In the genomic region with DNA sequence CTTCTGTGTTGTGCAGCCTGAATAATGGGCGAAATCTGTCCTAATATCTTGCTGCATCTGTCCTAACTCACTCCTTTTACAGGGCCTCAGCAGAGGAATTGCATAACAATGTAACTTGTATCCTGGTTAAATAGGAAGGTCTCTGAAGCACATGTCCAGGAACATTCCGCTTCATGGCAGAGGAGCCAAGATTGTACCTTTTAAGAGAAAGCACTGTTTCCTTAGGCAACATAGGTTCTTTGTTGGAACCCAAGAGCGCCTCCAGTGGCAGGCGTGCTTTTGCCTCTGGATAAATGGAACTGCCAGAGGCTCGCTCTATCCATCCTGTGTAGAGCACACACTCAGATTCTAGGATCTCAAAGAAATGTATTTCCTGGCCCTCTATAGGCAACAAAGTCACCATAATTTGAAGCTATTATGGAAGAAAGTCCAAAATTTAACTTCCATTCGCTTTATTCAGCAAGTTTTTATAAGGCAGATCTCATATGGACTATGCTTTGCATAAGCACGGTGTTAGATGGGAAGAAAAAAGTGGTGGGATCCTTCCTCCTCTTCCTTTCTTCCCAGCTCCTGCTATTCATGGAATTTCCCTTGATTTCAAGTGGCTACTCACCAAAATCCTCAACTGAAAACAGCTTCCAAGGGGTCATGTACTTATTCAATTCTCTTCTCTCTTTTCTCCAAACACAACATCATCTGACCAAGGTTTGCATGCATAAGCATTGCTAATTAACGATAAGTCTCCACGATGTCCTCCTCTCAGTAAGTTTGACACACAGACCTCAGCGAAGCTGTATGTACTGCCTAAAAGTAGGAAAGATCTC, we compare ENCODE assay signal across 8 cellular contexts. TPM values are rescaled to one million over a fixed set of nuclear protein-coding genes. Genes with fewer than 3 reads are reported as not detected.
DNase-seq lines count a peak whose midpoint lies in the region; ATAC-seq, FAIRE-seq and TF ChIP-seq lines count a peak whose summit lies in the region.

A gene with protein sequence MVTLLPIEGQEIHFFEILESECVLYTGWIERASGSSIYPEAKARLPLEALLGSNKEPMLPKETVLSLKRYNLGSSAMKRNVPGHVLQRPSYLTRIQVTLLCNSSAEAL (minus strand): TSS at position 696 of the 824 bp plus-strand sequence. CDS start 293 bp downstream, at position 403.

- H4K20me1 ChIP-seq in hepatocyte (ENCODE audit: insufficient read depth, poor library complexity, severe bottlenecking), result no peaks in the 10 kb centered on the region

- no peaks in the 10 kb centered on the region for H3K27me3 ChIP-seq in WERI-Rb-1 (ENCODE audit: insufficient read depth, low read depth, severe bottlenecking)
- no peaks in the 10 kb centered on the region for H3K27me3 ChIP-seq in hepatocyte
- no peaks in the 10 kb centered on the region for H3K27me3 ChIP-seq in testis

- H3K36me3 ChIP-seq in WERI-Rb-1 (no peaks in the 10 kb centered on the region), hepatocyte (replicated peaks; ENCODE audit: insufficient read depth, low read depth) (no peaks in the 10 kb centered on the region), testis (ENCODE audit: low read depth, missing control alignments) (no peaks in the 10 kb centered on the region)

- no peak within 1 kb of the TSS for H3K4me3 ChIP-seq in WERI-Rb-1 (ENCODE audit: low read depth, low read length)
- no peak within 1 kb of the TSS for H3K4me3 ChIP-seq in hepatocyte
- H3K4me3 ChIP-seq in testis, result no peak within 1 kb of the TSS

- no peak within 1 kb of the TSS for H3K4me3 Mint-ChIP-seq in immature natural killer cell

- H3K27ac Mint-ChIP-seq in immature natural killer cell, result no peak within 1 kb of the TSS

- H3K79me2 ChIP-seq in hepatocyte, result no peaks in the 10 kb centered on the region

- H3K27ac ChIP-seq in WERI-Rb-1 (no peak within 1 kb of the TSS), hepatocyte (peak within 1 kb of the TSS; percentile 31), testis (peak within 1 kb of the TSS in 1 of 2 donors; percentile 54)

- H3K9me3 ChIP-seq in WERI-Rb-1 (ENCODE audit: severe bottlenecking) (no peaks in the 10 kb centered on the region), hepatocyte (ENCODE audit: low read depth) (no peaks in the 10 kb centered on the region), testis (no peaks in the 10 kb centered on the region)

- no peaks in the 10 kb centered on the region for H3K4me1 Mint-ChIP-seq in immature natural killer cell

- H3K4me2 ChIP-seq in hepatocyte, result no peak within 1 kb of the TSS

- TF ChIP-seq POLR2A in testis (IDR thresholded peaks at IDR 0.05), result no peak

- WGBS in hepatocyte (ENCODE audit: low lambda C conversion rate, missing lambda C conversion rate), result 70% methylated on average over 10 of the region's 10 CpGs
- 49 to 54% methylated on average over 10 of the region's 10 CpGs for WGBS in testis, 2 donors

- peaks cover 10% of the 10 kb centered on the region for H3K4me1 ChIP-seq in hepatocyte (ENCODE audit: insufficient read depth)
- H3K4me1 ChIP-seq in testis, result peaks cover 5% of the 10 kb centered on the region

- H2AFZ ChIP-seq in hepatocyte, result no peak within 1 kb of the TSS

- intact Hi-C loops in testis (cut with DNase I; ENCODE audit: low total_unique reads), result no loop called here

- H3K9me3 Mint-ChIP-seq in immature natural killer cell, result peaks cover 0 to 3% (median 0%) of the 10 kb centered on the region in 6 donors

- TF ChIP-seq CTCF in WERI-Rb-1 (IDR thresholded peaks at IDR 0.05; ENCODE audit: low read depth, low read length) (peak; percentile 46), hepatocyte (IDR thresholded peaks at IDR 0.05; ENCODE audit: poor library complexity) (peak; percentile 54), testis (IDR thresholded peaks at IDR 0.05) (peak in 2 of 3 experiments; percentile 51 to 65)

- H3K9me2 ChIP-seq in hepatocyte (replicated peaks; ENCODE audit: insufficient read depth), result no peaks in the 10 kb centered on the region

- no peaks in the 10 kb centered on the region for H3K36me3 Mint-ChIP-seq in immature natural killer cell

- FAIRE-seq in GM19239 (lab: Jason Lieb, UNC), result no peak

- DNase-seq in DMS 273 (lab: John Stamatoyannopoulos, UW; ENCODE audit: unreplicated experiment) (peak; percentile 3), DMS 273 treated with DMSO at 0.1 percent for 48 hours (lab: John Stamatoyannopoulos, UW) (no peak), WERI-Rb-1 (no peak), hepatocyte (ENCODE audit: low spot score) (peak; percentile 57), testis (peak; percentile 81), immature natural killer cell (no peak), GM19239 (ENCODE audit: insufficient read length, low spot score) (no peak)

- peaks cover 1 to 7% (median 2%) of the 10 kb centered on the region in 3 donors for H3K27me3 Mint-ChIP-seq in immature natural killer cell (ENCODE audit: low read depth in 3 of 3)

- no peak for ATAC-seq in HG02678 (IDR thresholded peaks at IDR 0.05; ENCODE audit: unreplicated experiment)

RNA-seq across cellular contexts. Expression of the gene that starts here (rescaled TPM):
- 1.7 and 2.3 TPM in 2 replicates for total RNA-seq in hepatocyte
- 0.41 and 0.99 TPM in 2 replicates for polyA plus RNA-seq in hepatocyte
- 1 to 10 TPM; 2.8 to 4.6 TPM for total RNA-seq in testis
- not detected for polyA plus RNA-seq in testis (ENCODE audit: insufficient read depth, low read depth, low replicate concordance)
- not detected for polyA plus RNA-seq in immature natural killer cell

Comparison
In these comparisons a context has a peak if more than half of its experiments do, and no peak if none do; other contexts are left out.
1. DNase-seq: peak in DMS 273 (single experiment), hepatocyte (single experiment) and testis (single experiment); none in DMS 273 treated with DMSO at 0.1 percent for 48 hours (single experiment), WERI-Rb-1 (single experiment), immature natural killer cell (0 of 3) and GM19239 (single experiment).
2. Peak in every context shown above with its lines, with median percentiles within 50 percentile points of each other: CTCF ChIP-seq.